ENCODE assay signal across 22 cellular contexts in genomic region chr3:144390786-144391185, GRCh38.
DNase-seq lines count a peak whose midpoint lies in the region; ATAC-seq, FAIRE-seq and TF ChIP-seq lines count a peak whose summit lies in the region.
"Had no signal": no experiment of that assay in that cellular context is flagged by ENCODE, and none has a peak within 500 bp of the region (broad histone marks: within the 10 kb centered on the region; RNA-seq: fewer than 3 reads in every experiment).

No MANE protein-coding gene starts in this region.

- peak; percentile 44 for DNase-seq in NCI-H226
- DNase-seq in fibroblast of gingiva (ENCODE audit: low read depth): peak; percentile 4
- peak; percentile 35 for DNase-seq in iris pigment epithelial cell (ENCODE audit: low read depth)
- DNase-seq in small intestine: no peak
- no peak for DNase-seq in NCI-H1694 (lab: John Stamatoyannopoulos, UW)
- DNase-seq in dedifferentiated amniotic fluid mesenchymal stem cell (ENCODE audit: extremely low spot score): no peak
- DNase-seq: Caco-2; CD4-positive, CD25-positive, alpha-beta regulatory T cell; CD8-positive, alpha-beta T cell; DMS153; DND-41; GM23248; H7; HCEC 1CT had no signal

- FAIRE-seq in small intestine (lab: Jason Lieb, UNC): peak; percentile 89
- FAIRE-seq: G401.6, GM12892, GM19239, H1 had no signal

- no peaks in the 10 kb centered on the region for H3K9me3 ChIP-seq in small intestine (ENCODE audit: control insufficient read depth, low read depth)
- H3K9me3 ChIP-seq: BLaER1, Caco-2 had no signal

- no peak for TF ChIP-seq POLR2A in GM18505 (IDR thresholded peaks at IDR 0.05; ENCODE audit: borderline replicate concordance, extremely low read depth, insufficient read depth, insufficient read length)

- H3K36me3 ChIP-seq in small intestine (ENCODE audit: control insufficient read depth in 2 of 2, insufficient read depth in 2 of 2, low read length in 2 of 2): no peaks in the 10 kb centered on the region
- H3K36me3 ChIP-seq: BLaER1 had no signal

- no peak overlapping the region for H3K27ac ChIP-seq in small intestine (ENCODE audit: low read depth in 1 of 2, low read length in 1 of 2)
- H3K27ac ChIP-seq: BLaER1, C4-2B, GM23248 had no signal

- H3K4me1 ChIP-seq in small intestine (ENCODE audit: control insufficient read depth in 2 of 2, insufficient read depth in 1 of 2, low read depth in 1 of 2, low read length in 1 of 2): no peaks in the 10 kb centered on the region
- H3K4me1 ChIP-seq: BLaER1, Caco-2 had no signal

- ATAC-seq in HG02759 (IDR thresholded peaks at IDR 0.05; ENCODE audit: unreplicated experiment) (no peak), GM18505 (IDR thresholded peaks at IDR 0.05; ENCODE audit: unreplicated experiment) (no peak)
- ATAC-seq: CD8-positive, alpha-beta T cell had no signal

- H3K4me3 ChIP-seq in small intestine (ENCODE audit: low read depth in 1 of 2, low read length in 2 of 2): no peak overlapping the region
- H3K4me3 ChIP-seq: BLaER1, GM23248 had no signal

- H3K27me3 ChIP-seq in small intestine (ENCODE audit: control insufficient read depth in 2 of 2, insufficient read depth in 2 of 2, low read length in 2 of 2): no peaks in the 10 kb centered on the region
- H3K27me3 ChIP-seq: BLaER1 had no signal

Comparison
In these comparisons a context has a peak if more than half of its experiments do, and no peak if none do; other contexts are left out.
1. DNase-seq: peak in NCI-H226 (single experiment), fibroblast of gingiva (single experiment) and iris pigment epithelial cell (single experiment); none in small intestine (single experiment), NCI-H1694 (single experiment) and dedifferentiated amniotic fluid mesenchymal stem cell (single experiment).